In genomic region chr16:89545044-89545830, GRCh38 we compare ENCODE assay signal across 1 cellular context.
A peak's percentile ranks its signal among the peaks of the same experiment; 100 is the strongest.
TF ChIP-seq lines count a peak whose summit lies in the region.

No MANE protein-coding gene starts in this region.

TF ChIP-seq in HepG2, 621 proteins besides CTCF, POLR2A, EP300 and RAD21 (continued from another document and continues in another):
- TF ChIP-seq DMTF1 (CRISPR knock-in tag; IDR thresholded peaks at IDR 0.05) = no peak
- no peak for TF ChIP-seq ARHGAP35 (CRISPR knock-in tag; IDR thresholded peaks at IDR 0.05; ENCODE audit: borderline replicate concordance)
- peak; percentile 64; the same call in 1 of the 2 replicates for TF ChIP-seq ZSCAN25 (CRISPR knock-in tag; IDR thresholded peaks at IDR 0.05)
- no peak for TF ChIP-seq KLF13 (CRISPR knock-in tag; IDR thresholded peaks at IDR 0.05)
- no peak for TF ChIP-seq TAF1 (CRISPR knock-in tag; IDR thresholded peaks at IDR 0.05)
- no peak for TF ChIP-seq ZNF598 (CRISPR knock-in tag; IDR thresholded peaks at IDR 0.05; ENCODE audit: borderline replicate concordance)
- TF ChIP-seq ZNF280B (CRISPR knock-in tag; IDR thresholded peaks at IDR 0.05; ENCODE audit: borderline replicate concordance) = 0 out of 2 replicates have a peak, but pooled peaks have one; percentile 74
- no peak for TF ChIP-seq ZNF510 (CRISPR knock-in tag; IDR thresholded peaks at IDR 0.05; ENCODE audit: low read depth)
- TF ChIP-seq ZFP37 (CRISPR knock-in tag; IDR thresholded peaks at IDR 0.05; ENCODE audit: borderline replicate concordance) = no peak
- TF ChIP-seq SKI (IDR thresholded peaks at IDR 0.05; ENCODE audit: partially characterized antibody) = no peak
- TF ChIP-seq CREB1 (IDR thresholded peaks at IDR 0.05) = no peak
- TF ChIP-seq CREB1 (CRISPR knock-in tag; IDR thresholded peaks at IDR 0.05) = no peak
- TF ChIP-seq SATB2 (CRISPR knock-in tag; IDR thresholded peaks at IDR 0.05) = no peak
- no peak for TF ChIP-seq ZNF205 (CRISPR knock-in tag; IDR thresholded peaks at IDR 0.05)
- TF ChIP-seq ZNF296 (CRISPR knock-in tag; conservative IDR thresholded peaks at IDR 0.05) = 0 out of 2 replicates have a peak, but pooled peaks have one; percentile 64
- TF ChIP-seq GLMP (CRISPR knock-in tag; IDR thresholded peaks at IDR 0.05; ENCODE audit: borderline replicate concordance) = no peak
- TF ChIP-seq ZNF124 (CRISPR knock-in tag; IDR thresholded peaks at IDR 0.05) = no peak
- 0 out of 2 replicates have a peak, but pooled peaks have one; percentile 33 for TF ChIP-seq ZNF777 (CRISPR knock-in tag; IDR thresholded peaks at IDR 0.05)
- peak; percentile 53; the same call in 1 of the 2 replicates for TF ChIP-seq TMF1 (CRISPR knock-in tag; IDR thresholded peaks at IDR 0.05; ENCODE audit: low read depth)
- TF ChIP-seq ZNF354B (CRISPR knock-in tag; IDR thresholded peaks at IDR 0.05) = peak; percentile 86; the same call in 1 of the 2 replicates
- no peak for TF ChIP-seq ETS1 (CRISPR knock-in tag; IDR thresholded peaks at IDR 0.05)
- no peak for TF ChIP-seq ZNF720 (CRISPR knock-in tag; IDR thresholded peaks at IDR 0.05)
- TF ChIP-seq ZNF615 (CRISPR knock-in tag; IDR thresholded peaks at IDR 0.05; ENCODE audit: borderline replicate concordance) = no peak
- no peak for TF ChIP-seq NFATC3 (CRISPR knock-in tag; IDR thresholded peaks at IDR 0.05)
- TF ChIP-seq ATF7 (IDR thresholded peaks at IDR 0.05) = no peak
- TF ChIP-seq ATF7 (CRISPR knock-in tag; IDR thresholded peaks at IDR 0.05) = 0 out of 2 replicates have a peak, but pooled peaks have one; percentile 57
- TF ChIP-seq JARID2 (CRISPR knock-in tag; IDR thresholded peaks at IDR 0.05; ENCODE audit: insufficient replicate concordance) = no peak
- no peak for TF ChIP-seq TEAD2 (CRISPR knock-in tag; IDR thresholded peaks at IDR 0.05)
- no peak for TF ChIP-seq TBP (CRISPR knock-in tag; IDR thresholded peaks at IDR 0.05)
- no peak for TF ChIP-seq MTA3 (CRISPR knock-in tag; IDR thresholded peaks at IDR 0.05)
- TF ChIP-seq MBD4 (IDR thresholded peaks at IDR 0.05; ENCODE audit: borderline replicate concordance, low read length) = no peak
- no peak for TF ChIP-seq SKIL (CRISPR knock-in tag; IDR thresholded peaks at IDR 0.05; ENCODE audit: borderline replicate concordance)
- TF ChIP-seq ZNF335 (CRISPR knock-in tag; IDR thresholded peaks at IDR 0.05) = no peak
- no peak for TF ChIP-seq ONECUT2 (CRISPR knock-in tag; IDR thresholded peaks at IDR 0.05)
- no peak for TF ChIP-seq SIX4 (CRISPR knock-in tag; IDR thresholded peaks at IDR 0.05)
- TF ChIP-seq TBX3 (IDR thresholded peaks at IDR 0.05; ENCODE audit: borderline replicate concordance) = no peak
- TF ChIP-seq ZBTB33 (CRISPR knock-in tag; IDR thresholded peaks at IDR 0.05) = no peak; the same call in 1 of the 2 replicates
- TF ChIP-seq ZBTB42 (CRISPR knock-in tag; IDR thresholded peaks at IDR 0.05) = no peak
- no peak for TF ChIP-seq MTF2 (CRISPR knock-in tag; IDR thresholded peaks at IDR 0.05; ENCODE audit: borderline replicate concordance)
- TF ChIP-seq ARID5B (CRISPR knock-in tag; IDR thresholded peaks at IDR 0.05) = peak; percentile 29; the same call in 1 of the 2 replicates
- no peak for TF ChIP-seq ZNF513 (CRISPR knock-in tag; conservative IDR thresholded peaks at IDR 0.05)
- TF ChIP-seq ZNF619 (CRISPR knock-in tag; IDR thresholded peaks at IDR 0.05) = peak; percentile 83; the same call in 1 of the 2 replicates
- no peak for TF ChIP-seq ZNF101 (CRISPR knock-in tag; IDR thresholded peaks at IDR 0.05; ENCODE audit: borderline replicate concordance, low read depth)
- peak; percentile 75; the same call in 1 of the 2 replicates for TF ChIP-seq RFX5 (IDR thresholded peaks at IDR 0.05; ENCODE audit: low read depth, low read length)
- TF ChIP-seq ZBTB49 (CRISPR knock-in tag; IDR thresholded peaks at IDR 0.05; ENCODE audit: borderline replicate concordance) = no peak
- no peak for TF ChIP-seq RFX3 (CRISPR knock-in tag; IDR thresholded peaks at IDR 0.05)
- TF ChIP-seq KAT2B (IDR thresholded peaks at IDR 0.05; ENCODE audit: borderline replicate concordance, low read depth, low read length) = no peak
